Comparison of ENCODE assay signal across 19 cellular contexts in genomic region chr7:66790725-66791124, GRCh38.
"Had no signal": no experiment of that assay in that cellular context is flagged by ENCODE, and none has a peak within 500 bp of the region (broad histone marks: within the 10 kb centered on the region; RNA-seq: fewer than 3 reads in every experiment).

No MANE protein-coding gene starts in this region.

- H3K27ac Mint-ChIP-seq: effector memory CD8-positive, alpha-beta T cell; nephron; neural progenitor cell; progenitor cell of endocrine pancreas; stimulated activated memory B cell treated with anti-CD40 and anti-IgM and Interleukin-4, amounts not matched to agents 10 μg/mL and 1 μg/mL and 100 μg/mL, for 72 hours; stimulated activated naive CD8-positive, alpha-beta T cell treated with anti-CD3 and anti-CD28 coated beads, Interleukin-15, Interleukin-2, amounts not matched to agents 100 ng/mL and 50 ng/mL, for 24 hours had no signal

- H3K27me3 ChIP-seq: neural progenitor cell, sigmoid colon, thyroid gland, vagina had no signal

- H3K4me3 ChIP-seq: lung, neural progenitor cell, sigmoid colon, thyroid gland, vagina had no signal

- H3K4me1 ChIP-seq: neural progenitor cell, parathyroid adenoma, sigmoid colon, thyroid gland, vagina had no signal

- DNase-seq: cerebellar nuclear complex; cortex of kidney; effector memory CD8-positive, alpha-beta T cell; kidney; right cardiac atrium; sigmoid colon; stimulated activated CD4-positive, alpha-beta T cell treated with anti-CD3 and anti-CD28 coated beads, Interleukin-4, amount 100 ng/mL, for 4 hours; thyroid gland; trophoblast cell had no signal

- H3K27me3 Mint-ChIP-seq: effector memory CD8-positive, alpha-beta T cell; memory B cell; progenitor cell of endocrine pancreas; stimulated activated memory B cell treated with anti-CD40 and anti-IgM and Interleukin-4, amounts not matched to agents 10 μg/mL and 1 μg/mL and 100 μg/mL, for 72 hours; stimulated activated naive CD8-positive, alpha-beta T cell treated with anti-CD3 and anti-CD28 coated beads, Interleukin-15, Interleukin-2, amounts not matched to agents 100 ng/mL and 50 ng/mL, for 24 hours had no signal

- H3K4me3 Mint-ChIP-seq: effector memory CD8-positive, alpha-beta T cell; memory B cell; nephron; neural progenitor cell; stimulated activated memory B cell treated with anti-CD40 and anti-IgM and Interleukin-4, amounts not matched to agents 10 μg/mL and 1 μg/mL and 100 μg/mL, for 72 hours; stimulated activated naive CD8-positive, alpha-beta T cell treated with anti-CD3 and anti-CD28 coated beads, Interleukin-15, Interleukin-2, amounts not matched to agents 100 ng/mL and 50 ng/mL, for 24 hours had no signal

- H3K27ac ChIP-seq: neural progenitor cell, parathyroid adenoma, sigmoid colon, thyroid gland, vagina had no signal

- ATAC-seq: effector memory CD8-positive, alpha-beta T cell; left lobe of liver; stimulated activated memory B cell treated with anti-CD40 and anti-IgM and Interleukin-4, amounts not matched to agents 10 μg/mL and 1 μg/mL and 100 μg/mL, for 72 hours had no signal

- H3K9me3 Mint-ChIP-seq: effector memory CD8-positive, alpha-beta T cell; memory B cell; nephron; neural progenitor cell; stimulated activated memory B cell treated with anti-CD40 and anti-IgM and Interleukin-4, amounts not matched to agents 10 μg/mL and 1 μg/mL and 100 μg/mL, for 72 hours; stimulated activated naive CD8-positive, alpha-beta T cell treated with anti-CD3 and anti-CD28 coated beads, Interleukin-15, Interleukin-2, amounts not matched to agents 100 ng/mL and 50 ng/mL, for 24 hours had no signal

- H3K9ac ChIP-seq: neural progenitor cell, parathyroid adenoma had no signal

- H3K9me3 ChIP-seq: sigmoid colon, thyroid gland, vagina had no signal

- H3K4me1 Mint-ChIP-seq: nephron; neural progenitor cell; stimulated activated memory B cell treated with anti-CD40 and anti-IgM and Interleukin-4, amounts not matched to agents 10 μg/mL and 1 μg/mL and 100 μg/mL, for 72 hours had no signal
